19 cellular contexts compared by ENCODE assay signal in genomic region chr4:124105212-124105611, GRCh38.
DNase-seq lines count a peak whose midpoint lies in the region; ATAC-seq and TF ChIP-seq lines count a peak whose summit lies in the region.
"Had no signal": no experiment of that assay in that cellular context is flagged by ENCODE, and none has a peak within 500 bp of the region (broad histone marks: within the 10 kb centered on the region; RNA-seq: fewer than 3 reads in every experiment).

No MANE protein-coding gene starts in this region.

- no peaks in the 10 kb centered on the region for H3K9me3 ChIP-seq in mammary epithelial cell (replicated peaks; ENCODE audit: insufficient read depth, low read length)
- H3K9me3 ChIP-seq in upper lobe of right lung: no peaks in the 10 kb centered on the region

- H4K20me1 ChIP-seq in mammary epithelial cell (ENCODE audit: insufficient read depth, low read length): no peaks in the 10 kb centered on the region

- H2AFZ ChIP-seq in mammary epithelial cell (ENCODE audit: low read depth, low read length): peak overlapping the region; percentile 72

- H3K36me3 ChIP-seq in mammary epithelial cell (ENCODE audit: insufficient read depth, low read length) (no peaks in the 10 kb centered on the region), upper lobe of right lung (no peaks in the 10 kb centered on the region)
- H3K36me3 ChIP-seq: adrenal gland had no signal

- in situ Hi-C loops in mammary epithelial cell (cut with MboI; ENCODE audit: low sequenced_read_pairs in 2 of 2): loop anchor here (10.0 to 25.0 kb wide), 6 partner anchors 330 to 993 kb away; partner anchors contain the start of gene SPRY1 (in 1 of the 2)

- no peak overlapping the region for H3K4me3 ChIP-seq in mammary epithelial cell (replicated peaks in 1 of 3; ENCODE audit: insufficient read depth in 1 of 3, low read depth in 2 of 3, low read length in 3 of 3)
- no peak overlapping the region for H3K4me3 ChIP-seq in upper lobe of right lung
- H3K4me3 ChIP-seq: adrenal gland had no signal

- intact Hi-C loops in mammary epithelial cell (cut with micrococcal nuclease): no loop called here
- intact Hi-C loops in upper lobe of right lung (cut with DNase I): no loop called here

- 88% methylated on average over 2 of the region's 2 CpGs for WGBS in mammary epithelial cell (ENCODE audit: low coverage, missing lambda C conversion rate)

- dilution Hi-C loops in mammary epithelial cell (cut with HindIII; ENCODE audit: low sequenced_read_pairs): no loop called here

- peak; percentile 88 for ATAC-seq in foreskin keratinocyte
- ATAC-seq in GM21528 (IDR thresholded peaks at IDR 0.05; ENCODE audit: low FRiP score, unreplicated experiment): no peak
- no peak for ATAC-seq in upper lobe of right lung
- ATAC-seq: activated CD4-positive, CD25-positive, alpha-beta regulatory T cell treated with anti-CD3 and anti-CD28 coated beads, Interleukin-2, amount 50 U/mL, for 24 hours; activated CD8-positive, alpha-beta memory T cell treated with anti-CD3 and anti-CD28 coated beads, Interleukin-2, amount 10 ng/mL, durations not matched to agents 7 days and 5 days had no signal

- H3K4me1 ChIP-seq in mammary epithelial cell (ENCODE audit: insufficient read depth, low read length): peaks cover 9% of the 10 kb centered on the region
- no peaks in the 10 kb centered on the region for H3K4me1 ChIP-seq in foreskin keratinocyte
- no peaks in the 10 kb centered on the region for H3K4me1 ChIP-seq in upper lobe of right lung
- H3K4me1 ChIP-seq: adrenal gland had no signal

- TF ChIP-seq CTCF in mammary epithelial cell (conservative IDR thresholded peaks at IDR 0.05 in 1 of 2, IDR thresholded peaks at IDR 0.05 in 1 of 2; ENCODE audit: extremely low read depth in 1 of 2, insufficient read depth in 1 of 2, low read depth in 1 of 2, low read length in 2 of 2) (no peak), foreskin keratinocyte (conservative IDR thresholded peaks at IDR 0.05) (no peak), upper lobe of right lung (IDR thresholded peaks at IDR 0.05) (no peak)

- DNase-seq in A172 (ENCODE audit: low spot score) (peak; percentile 46), HPDE6-E6E7 (ENCODE audit: extremely low spot score) (peak; percentile 33), mammary epithelial cell (no peak), foreskin keratinocyte (peak; percentile 39 to 62), kidney glomerular epithelial cell (lab: John Stamatoyannopoulos, UW) (no peak), DMS 273 (lab: John Stamatoyannopoulos, UW; ENCODE audit: unreplicated experiment) (no peak), upper lobe of right lung (no peak)
- DNase-seq: activated CD8-positive, alpha-beta memory T cell treated with anti-CD3 and anti-CD28 coated beads, Interleukin-2, amount 10 ng/mL, durations not matched to agents 7 days and 5 days; adrenal gland; GOT3; immature natural killer cell; midbrain; NCI-H1048; NCI-H524 treated with DMSO at 0.1 percent for 48 hours; SIG-M5; stimulated activated naive CD4-positive, alpha-beta T cell; T-helper 9 cell had no signal

- no peak overlapping the region for H3K9ac ChIP-seq in mammary epithelial cell (ENCODE audit: insufficient read depth, low read length)

- no peak overlapping the region for H3K4me2 ChIP-seq in mammary epithelial cell (ENCODE audit: insufficient read depth, low read depth, low read length)

- H3K79me2 ChIP-seq in mammary epithelial cell (ENCODE audit: insufficient read depth, low read length): no peaks in the 10 kb centered on the region

- CTCF ChIA-PET in mammary epithelial cell (lab: Charles Lee; ENCODE audit: low non-redundant PET): no interaction called here

- H3K27ac ChIP-seq in mammary epithelial cell (ENCODE audit: insufficient read depth, low read depth, low read length) (no peak overlapping the region), foreskin keratinocyte (no peak overlapping the region), upper lobe of right lung (no peak overlapping the region)
- H3K27ac ChIP-seq: adrenal gland had no signal

- H3K27me3 ChIP-seq in mammary epithelial cell (ENCODE audit: insufficient read depth, low read length) (no peaks in the 10 kb centered on the region), foreskin keratinocyte (no peaks in the 10 kb centered on the region), upper lobe of right lung (no peaks in the 10 kb centered on the region)
- H3K27me3 ChIP-seq: adrenal gland had no signal

- no TSS peak for BruUV-seq in mammary epithelial cell (replicated peaks; lab: Mats Ljungman, UMichigan)

Comparison
In these comparisons a context has a peak if more than half of its experiments do, and no peak if none do; other contexts are left out.
1. DNase-seq: peak in A172 (single experiment), HPDE6-E6E7 (single experiment) and foreskin keratinocyte (2 of 2); none in mammary epithelial cell (single experiment), kidney glomerular epithelial cell (single experiment), DMS 273 (single experiment) and upper lobe of right lung (single experiment).